ENCODE assay signal across 1 cellular context in the genomic region with DNA sequence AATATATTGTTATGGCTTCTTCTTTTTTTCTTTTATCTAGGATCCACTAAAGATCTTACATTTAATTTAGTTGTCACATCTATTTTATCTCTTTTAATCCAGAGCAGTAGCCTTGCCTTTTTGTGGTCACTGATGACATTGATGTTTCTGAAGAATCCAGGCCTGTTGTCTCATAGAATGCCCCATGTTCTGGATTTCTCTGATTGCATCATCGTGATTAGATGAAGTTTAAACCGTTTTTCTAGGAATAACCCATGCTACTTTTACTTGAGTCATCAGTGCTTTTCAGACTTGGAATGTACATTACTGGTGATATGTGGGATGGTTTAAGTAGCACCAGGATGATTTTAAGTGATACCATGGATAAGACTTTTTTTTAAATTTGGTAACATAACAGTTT.
TF ChIP-seq lines count a peak whose summit lies in the region.

No MANE protein-coding gene starts in this region.

TF ChIP-seq in K562, 482 proteins besides CTCF, POLR2A, EP300 and RAD21 (continued from another document):
- no peak for TF ChIP-seq AFF1 (IDR thresholded peaks at IDR 0.05; ENCODE audit: low read depth in 1 of 2, partially characterized antibody in 2 of 2)
- TF ChIP-seq ARNT (IDR thresholded peaks at IDR 0.05): peak in 1 of 2 experiments; percentile 75; a peak in 1 of 4 replicates
- TF ChIP-seq TEAD1 (CRISPR knock-in tag; IDR thresholded peaks at IDR 0.05): no peak
- peak; percentile 66; the same call in 1 of the 2 replicates for TF ChIP-seq NFE2 (IDR thresholded peaks at IDR 0.05; ENCODE audit: low read depth)
- TF ChIP-seq ZNF140 (CRISPR knock-in tag; IDR thresholded peaks at IDR 0.05): no peak
- TF ChIP-seq TBL1XR1 (IDR thresholded peaks at IDR 0.05; ENCODE audit: low read length in 2 of 2): no peak; a peak in 1 of 4 replicates
- no peak for TF ChIP-seq ZNF785 (CRISPR knock-in tag; IDR thresholded peaks at IDR 0.05)
- TF ChIP-seq ZNF354B (CRISPR knock-in tag; IDR thresholded peaks at IDR 0.05): no peak
- peak; percentile 70 for TF ChIP-seq MEIS2 (IDR thresholded peaks at IDR 0.05; ENCODE audit: partially characterized antibody)
- TF ChIP-seq ZNF121 (CRISPR knock-in tag; conservative IDR thresholded peaks at IDR 0.05): no peak
- TF ChIP-seq, protein P1, sequence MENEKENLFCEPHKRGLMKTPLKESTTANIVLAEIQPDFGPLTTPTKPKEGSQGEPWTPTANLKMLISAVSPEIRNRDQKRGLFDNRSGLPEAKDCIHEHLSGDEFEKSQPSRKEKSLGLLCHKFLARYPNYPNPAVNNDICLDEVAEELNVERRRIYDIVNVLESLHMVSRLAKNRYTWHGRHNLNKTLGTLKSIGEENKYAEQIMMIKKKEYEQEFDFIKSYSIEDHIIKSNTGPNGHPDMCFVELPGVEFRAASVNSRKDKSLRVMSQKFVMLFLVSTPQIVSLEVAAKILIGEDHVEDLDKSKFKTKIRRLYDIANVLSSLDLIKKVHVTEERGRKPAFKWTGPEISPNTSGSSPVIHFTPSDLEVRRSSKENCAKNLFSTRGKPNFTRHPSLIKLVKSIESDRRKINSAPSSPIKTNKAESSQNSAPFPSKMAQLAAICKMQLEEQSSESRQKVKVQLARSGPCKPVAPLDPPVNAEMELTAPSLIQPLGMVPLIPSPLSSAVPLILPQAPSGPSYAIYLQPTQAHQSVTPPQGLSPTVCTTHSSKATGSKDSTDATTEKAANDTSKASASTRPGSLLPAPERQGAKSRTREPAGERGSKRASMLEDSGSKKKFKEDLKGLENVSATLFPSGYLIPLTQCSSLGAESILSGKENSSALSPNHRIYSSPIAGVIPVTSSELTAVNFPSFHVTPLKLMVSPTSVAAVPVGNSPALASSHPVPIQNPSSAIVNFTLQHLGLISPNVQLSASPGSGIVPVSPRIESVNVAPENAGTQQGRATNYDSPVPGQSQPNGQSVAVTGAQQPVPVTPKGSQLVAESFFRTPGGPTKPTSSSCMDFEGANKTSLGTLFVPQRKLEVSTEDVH (IDR thresholded peaks at IDR 0.05; ENCODE audit: low read depth, partially characterized antibody): no peak
- no peak for TF ChIP-seq GMEB1 (CRISPR knock-in tag; IDR thresholded peaks at IDR 0.05)
- no peak for TF ChIP-seq HNRNPK (IDR thresholded peaks at IDR 0.05; ENCODE audit: low read depth, low read length, poor library complexity, severe bottlenecking)
- TF ChIP-seq HDAC8 (tag; IDR thresholded peaks at IDR 0.05): no peak
- TF ChIP-seq KLF6 (CRISPR knock-in tag; IDR thresholded peaks at IDR 0.05; ENCODE audit: borderline replicate concordance): peak; percentile 30; the same call in 1 of the 2 replicates
- TF ChIP-seq, protein P2, sequence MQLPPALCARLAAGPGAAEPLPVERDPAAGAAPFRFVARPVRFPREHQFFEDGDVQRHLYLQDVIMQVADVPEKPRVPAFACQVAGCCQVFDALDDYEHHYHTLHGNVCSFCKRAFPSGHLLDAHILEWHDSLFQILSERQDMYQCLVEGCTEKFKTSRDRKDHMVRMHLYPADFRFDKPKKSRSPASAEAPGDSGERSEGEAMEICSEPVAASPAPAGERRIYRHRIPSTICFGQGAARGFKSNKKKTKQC (CRISPR knock-in tag; IDR thresholded peaks at IDR 0.05): no peak
- no peak for TF ChIP-seq MIER1 (IDR thresholded peaks at IDR 0.05; ENCODE audit: low read depth)
- no peak for TF ChIP-seq GATAD2B (IDR thresholded peaks at IDR 0.05; ENCODE audit: borderline replicate concordance)
- TF ChIP-seq CBX3 (IDR thresholded peaks at IDR 0.05; ENCODE audit: borderline replicate concordance in 1 of 2, low read length in 2 of 2): no peak
- TF ChIP-seq ZNF146 (CRISPR knock-in tag; IDR thresholded peaks at IDR 0.05; ENCODE audit: unreplicated experiment): no peak
- peak; percentile 28; the same call in 1 of the 2 replicates for TF ChIP-seq TAL1 (IDR thresholded peaks at IDR 0.05)
- TF ChIP-seq ARID1B (IDR thresholded peaks at IDR 0.05): peak; percentile 77; the same call in 1 of the 2 replicates
- peak; percentile 73 for TF ChIP-seq SMAD4 (CRISPR knock-in tag; conservative IDR thresholded peaks at IDR 0.05)
- 0 out of 2 replicates have a peak, but pooled peaks have one; percentile 18 for TF ChIP-seq ZNF766 (CRISPR knock-in tag; conservative IDR thresholded peaks at IDR 0.05)
- no peak for TF ChIP-seq ZBTB33 (CRISPR knock-in tag; IDR thresholded peaks at IDR 0.05)
- TF ChIP-seq ZKSCAN8 (CRISPR knock-in tag; IDR thresholded peaks at IDR 0.05): no peak
- peak; percentile 69; the same call in 1 of the 2 replicates for TF ChIP-seq TEAD4 (IDR thresholded peaks at IDR 0.05; ENCODE audit: low read length)
- TF ChIP-seq TEAD4 (CRISPR knock-in tag; IDR thresholded peaks at IDR 0.05; ENCODE audit: borderline replicate concordance): no peak
- TF ChIP-seq ATF2 (CRISPR knock-in tag; IDR thresholded peaks at IDR 0.05): no peak
- no peak for TF ChIP-seq YBX1 (IDR thresholded peaks at IDR 0.05)
- TF ChIP-seq, protein P3, sequence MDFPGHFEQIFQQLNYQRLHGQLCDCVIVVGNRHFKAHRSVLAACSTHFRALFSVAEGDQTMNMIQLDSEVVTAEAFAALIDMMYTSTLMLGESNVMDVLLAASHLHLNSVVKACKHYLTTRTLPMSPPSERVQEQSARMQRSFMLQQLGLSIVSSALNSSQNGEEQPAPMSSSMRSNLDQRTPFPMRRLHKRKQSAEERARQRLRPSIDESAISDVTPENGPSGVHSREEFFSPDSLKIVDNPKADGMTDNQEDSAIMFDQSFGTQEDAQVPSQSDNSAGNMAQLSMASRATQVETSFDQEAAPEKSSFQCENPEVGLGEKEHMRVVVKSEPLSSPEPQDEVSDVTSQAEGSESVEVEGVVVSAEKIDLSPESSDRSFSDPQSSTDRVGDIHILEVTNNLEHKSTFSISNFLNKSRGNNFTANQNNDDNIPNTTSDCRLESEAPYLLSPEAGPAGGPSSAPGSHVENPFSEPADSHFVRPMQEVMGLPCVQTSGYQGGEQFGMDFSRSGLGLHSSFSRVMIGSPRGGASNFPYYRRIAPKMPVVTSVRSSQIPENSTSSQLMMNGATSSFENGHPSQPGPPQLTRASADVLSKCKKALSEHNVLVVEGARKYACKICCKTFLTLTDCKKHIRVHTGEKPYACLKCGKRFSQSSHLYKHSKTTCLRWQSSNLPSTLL (IDR thresholded peaks at IDR 0.05): no peak
- no peak for TF ChIP-seq TGIF2 (CRISPR knock-in tag; IDR thresholded peaks at IDR 0.05)
- TF ChIP-seq MXI1 (IDR thresholded peaks at IDR 0.05; ENCODE audit: low read depth, low read length): no peak
- TF ChIP-seq LEF1 (IDR thresholded peaks at IDR 0.05): peak; percentile 56; the same call in 1 of the 2 replicates
- TF ChIP-seq, protein P4, sequence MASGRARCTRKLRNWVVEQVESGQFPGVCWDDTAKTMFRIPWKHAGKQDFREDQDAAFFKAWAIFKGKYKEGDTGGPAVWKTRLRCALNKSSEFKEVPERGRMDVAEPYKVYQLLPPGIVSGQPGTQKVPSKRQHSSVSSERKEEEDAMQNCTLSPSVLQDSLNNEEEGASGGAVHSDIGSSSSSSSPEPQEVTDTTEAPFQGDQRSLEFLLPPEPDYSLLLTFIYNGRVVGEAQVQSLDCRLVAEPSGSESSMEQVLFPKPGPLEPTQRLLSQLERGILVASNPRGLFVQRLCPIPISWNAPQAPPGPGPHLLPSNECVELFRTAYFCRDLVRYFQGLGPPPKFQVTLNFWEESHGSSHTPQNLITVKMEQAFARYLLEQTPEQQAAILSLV (tag; IDR thresholded peaks at IDR 0.05): peak; percentile 71; the same call in 1 of the 2 replicates
- TF ChIP-seq ZNF274 (IDR thresholded peaks at IDR 0.05; ENCODE audit: borderline replicate concordance, low read depth, low read length): no peak
